Comparison of ENCODE assay signal across 8 cellular contexts in the genomic region with DNA sequence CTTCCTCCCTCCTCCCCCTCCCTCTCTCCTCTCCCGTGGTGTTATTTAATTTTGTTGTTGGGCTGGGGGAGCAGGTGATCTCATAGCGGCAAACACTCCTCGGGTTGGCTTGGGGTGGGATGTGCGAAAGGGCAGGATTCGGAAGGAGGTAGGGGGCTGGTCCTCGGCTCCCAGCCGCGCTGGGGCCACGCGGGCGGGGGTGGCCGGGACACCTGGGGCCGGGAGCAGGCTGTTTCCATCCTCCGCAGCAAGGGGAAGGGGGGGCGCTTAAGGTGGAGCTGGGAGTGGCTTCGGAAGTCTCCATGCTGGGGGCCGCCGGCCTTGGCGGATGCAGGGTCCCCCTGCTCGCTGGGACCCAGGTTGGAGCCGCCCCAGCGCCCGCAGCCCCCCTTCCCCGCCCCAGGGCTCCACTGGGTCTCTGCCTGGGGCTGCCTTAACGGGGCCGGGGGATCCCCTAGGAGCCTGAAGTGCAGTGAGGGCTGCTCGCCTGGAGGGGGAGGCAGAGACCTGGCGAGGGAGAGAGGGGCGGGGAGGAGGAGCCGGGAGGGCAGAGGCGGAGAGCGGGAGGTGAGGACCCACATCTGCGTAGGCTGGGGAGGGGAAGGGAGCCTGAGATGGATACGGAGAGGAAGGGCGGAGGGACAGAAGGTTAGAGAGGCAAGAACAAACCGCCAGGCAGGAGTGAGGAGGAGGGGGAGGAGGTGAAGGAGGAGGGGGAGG. TPM values are rescaled to one million over a fixed set of nuclear protein-coding genes. Genes with fewer than 3 reads are reported as not detected.
A peak's percentile ranks its signal among the peaks of the same experiment; 100 is the strongest.
DNase-seq lines count a peak whose midpoint lies in the region; ATAC-seq, FAIRE-seq and TF ChIP-seq lines count a peak whose summit lies in the region.

No MANE protein-coding gene starts in this region.

- H3K27ac ChIP-seq in C4-2B = peak overlapping the region; percentile 28

- peaks cover under 1% of the 10 kb centered on the region for H3K27me3 Mint-ChIP-seq in activated CD8-positive, alpha-beta memory T cell treated with anti-CD3 and anti-CD28 coated beads, Interleukin-2, amount 10 ng/mL, durations not matched to agents 7 days and 5 days

- H3K4me1 Mint-ChIP-seq in activated CD8-positive, alpha-beta memory T cell treated with anti-CD3 and anti-CD28 coated beads, Interleukin-2, amount 10 ng/mL, durations not matched to agents 7 days and 5 days = peaks cover 33% of the 10 kb centered on the region

- peak; percentile 92 for DNase-seq in HTR-8/SVneo (ENCODE audit: insufficient read length, low spot score)
- peak; percentile 91 for DNase-seq in NOMO-1 treated with dmso at 0.1 percent for 144 hours (lab: John Stamatoyannopoulos, UW; ENCODE audit: unreplicated experiment)
- DNase-seq in activated CD8-positive, alpha-beta memory T cell treated with anti-CD3 and anti-CD28 coated beads, Interleukin-2, amount 10 ng/mL, durations not matched to agents 7 days and 5 days = peak; percentile 94
- DNase-seq in middle frontal gyrus (ENCODE audit: extremely low spot score, low spot score) = peak; percentile 80
- peak; percentile 83 to 84 for DNase-seq in stimulated activated CD8-positive, alpha-beta memory T cell treated with anti-CD3 and anti-CD28 coated beads, Interleukin-15, amount 100 ng/mL, for 48 hours (ENCODE audit: low read depth in 2 of 2)

- peak; percentile 55 for FAIRE-seq in HTR-8/SVneo (lab: Jason Lieb, UNC)

- peak; percentile 83 for ATAC-seq in GM19455 (IDR thresholded peaks at IDR 0.05; ENCODE audit: unreplicated experiment)
- ATAC-seq in activated CD8-positive, alpha-beta memory T cell treated with anti-CD3 and anti-CD28 coated beads, Interleukin-2, amount 10 ng/mL, durations not matched to agents 7 days and 5 days = peak; percentile 90

- peak overlapping the region; percentile 77 for H3K27ac Mint-ChIP-seq in activated CD8-positive, alpha-beta memory T cell treated with anti-CD3 and anti-CD28 coated beads, Interleukin-2, amount 10 ng/mL, durations not matched to agents 7 days and 5 days

- peak overlapping the region; percentile 15 for H3K4me3 ChIP-seq in endocrine pancreas (ENCODE audit: control insufficient read depth, insufficient read depth, low read length)

- no peaks in the 10 kb centered on the region for H3K4me1 ChIP-seq in endocrine pancreas (ENCODE audit: control insufficient read depth, insufficient read depth, low read length)

- TF ChIP-seq CTCF in C4-2B (conservative IDR thresholded peaks at IDR 0.05) = peak; percentile 68

- H3K4me3 Mint-ChIP-seq in activated CD8-positive, alpha-beta memory T cell treated with anti-CD3 and anti-CD28 coated beads, Interleukin-2, amount 10 ng/mL, durations not matched to agents 7 days and 5 days = peak overlapping the region; percentile 74

- CTCF ChIA-PET in activated CD8-positive, alpha-beta memory T cell treated with anti-CD3 and anti-CD28 coated beads, Interleukin-2, amount 10 ng/mL, durations not matched to agents 7 days and 5 days (lab: Charles Lee) = interaction anchor here (0.7 to 3.9 kb wide), 26 partner anchors 9 to 347 kb away, joined by 3 to 27 read pairs (median 5); partner anchors contain the start of genes DBP, HSD17B14, RASIP1 and RPL18

- H3K27me3 ChIP-seq in endocrine pancreas (ENCODE audit: control insufficient read depth, insufficient read depth, low read length) = no peaks in the 10 kb centered on the region

- no peak overlapping the region for H3K9ac ChIP-seq in endocrine pancreas (ENCODE audit: control insufficient read depth, insufficient read depth, low read length)

- no peaks in the 10 kb centered on the region for H3K9me3 ChIP-seq in endocrine pancreas (ENCODE audit: control insufficient read depth, low read length)

- no peaks in the 10 kb centered on the region for H3K36me3 Mint-ChIP-seq in activated CD8-positive, alpha-beta memory T cell treated with anti-CD3 and anti-CD28 coated beads, Interleukin-2, amount 10 ng/mL, durations not matched to agents 7 days and 5 days

- no peaks in the 10 kb centered on the region for H3K9me3 Mint-ChIP-seq in activated CD8-positive, alpha-beta memory T cell treated with anti-CD3 and anti-CD28 coated beads, Interleukin-2, amount 10 ng/mL, durations not matched to agents 7 days and 5 days (ENCODE audit: low read depth)

- H3K36me3 ChIP-seq in endocrine pancreas (ENCODE audit: control insufficient read depth, insufficient read depth, low read length) = no peaks in the 10 kb centered on the region

RNA-seq across cellular contexts. Expression of gene CA11, which starts 0.4 kb away (rescaled TPM):
- 1 to 10 TPM; 6.0 to 7.2 TPM for total RNA-seq in activated CD8-positive, alpha-beta memory T cell treated with anti-CD3 and anti-CD28 coated beads, Interleukin-2, amount 10 ng/mL, durations not matched to agents 7 days and 5 days

RNA-seq across cellular contexts. Expression of gene DBP, which starts 9.2 kb away (rescaled TPM):
- total RNA-seq in activated CD8-positive, alpha-beta memory T cell treated with anti-CD3 and anti-CD28 coated beads, Interleukin-2, amount 10 ng/mL, durations not matched to agents 7 days and 5 days = 10 to 100 TPM; 11.3 to 18.0 TPM

RNA-seq across cellular contexts. Expression of gene NTN5, which starts 26.5 kb away (rescaled TPM):
- under 1 TPM; 0.64 to 0.87 TPM for total RNA-seq in activated CD8-positive, alpha-beta memory T cell treated with anti-CD3 and anti-CD28 coated beads, Interleukin-2, amount 10 ng/mL, durations not matched to agents 7 days and 5 days

RNA-seq across cellular contexts. Expression of gene SPHK2, which starts 27.0 kb away (rescaled TPM):
- 10 to 100 TPM; 37.3 to 43.4 TPM for total RNA-seq in activated CD8-positive, alpha-beta memory T cell treated with anti-CD3 and anti-CD28 coated beads, Interleukin-2, amount 10 ng/mL, durations not matched to agents 7 days and 5 days

RNA-seq across cellular contexts. Expression of gene RPL18, which starts 27.4 kb away (rescaled TPM):
- 1,000 to 10,000 TPM; 1,413 to 1,465 TPM for total RNA-seq in activated CD8-positive, alpha-beta memory T cell treated with anti-CD3 and anti-CD28 coated beads, Interleukin-2, amount 10 ng/mL, durations not matched to agents 7 days and 5 days

Comparison
In these comparisons a context has a peak if more than half of its experiments do, and no peak if none do; other contexts are left out.
1. Peak in every context shown above with its lines: DNase-seq, ATAC-seq, H3K4me3 ChIP-seq and H3K27ac ChIP-seq.